9 cellular contexts compared by ENCODE assay signal in genomic region chr9:20508242-20508641, GRCh38.
DNase-seq lines count a peak whose midpoint lies in the region; ATAC-seq, FAIRE-seq and TF ChIP-seq lines count a peak whose summit lies in the region.
"Had no signal": no experiment of that assay in that cellular context is flagged by ENCODE, and none has a peak within 500 bp of the region (broad histone marks: within the 10 kb centered on the region; RNA-seq: fewer than 3 reads in every experiment).

No MANE protein-coding gene starts in this region.

- no peak for TF ChIP-seq EP300 in A549 (IDR thresholded peaks at IDR 0.05)

- no peaks in the 10 kb centered on the region for H3K27me3 Mint-ChIP-seq in activated CD4-positive, alpha-beta memory T cell treated with anti-CD3 and anti-CD28 coated beads, Interleukin-2, amount 10 ng/mL, durations not matched to agents 7 days and 5 days
- H3K27me3 Mint-ChIP-seq: IgD-negative memory B cell had no signal

- peaks cover 68% of the 10 kb centered on the region for H3K4me1 Mint-ChIP-seq in activated CD4-positive, alpha-beta memory T cell treated with anti-CD3 and anti-CD28 coated beads, Interleukin-2, amount 10 ng/mL, durations not matched to agents 7 days and 5 days

- H3K9me3 Mint-ChIP-seq in activated CD4-positive, alpha-beta memory T cell treated with anti-CD3 and anti-CD28 coated beads, Interleukin-2, amount 10 ng/mL, durations not matched to agents 7 days and 5 days, result peaks cover 2% of the 10 kb centered on the region

- peaks cover 40% of the 10 kb centered on the region for H3K4me1 ChIP-seq in A549
- peaks cover 51% of the 10 kb centered on the region for H3K4me1 ChIP-seq in vagina

- H3K36me3 Mint-ChIP-seq in activated CD4-positive, alpha-beta memory T cell treated with anti-CD3 and anti-CD28 coated beads, Interleukin-2, amount 10 ng/mL, durations not matched to agents 7 days and 5 days (ENCODE audit: low read depth), result peaks cover 26% of the 10 kb centered on the region
- H3K36me3 Mint-ChIP-seq: IgD-negative memory B cell had no signal

- no peak for TF ChIP-seq RAD21 in A549 (conservative IDR thresholded peaks at IDR 0.05 in 1 of 2, IDR thresholded peaks at IDR 0.05 in 1 of 2)

- no peak for TF ChIP-seq CTCF in A549 (IDR thresholded peaks at IDR 0.05)
- no peak for TF ChIP-seq CTCF in vagina (IDR thresholded peaks at IDR 0.05)

- intact Hi-C loops in vagina (cut with DNase I), result no loop called here

- H3K4me3 Mint-ChIP-seq in activated CD4-positive, alpha-beta memory T cell treated with anti-CD3 and anti-CD28 coated beads, Interleukin-2, amount 10 ng/mL, durations not matched to agents 7 days and 5 days, result no peak overlapping the region

- DNase-seq in A549 (ENCODE audit: low read depth in 1 of 2, low spot score in 1 of 2) (peak in 1 of 2 experiments; percentile 10), vagina (ENCODE audit: extremely low spot score in 2 of 2) (no peak), occipital lobe (lab: John Stamatoyannopoulos, UW) (no peak), DMS153 (lab: John Stamatoyannopoulos, UW) (no peak)
- DNase-seq in activated CD4-positive, alpha-beta memory T cell treated with anti-CD3 and anti-CD28 coated beads, Interleukin-2, amount 10 ng/mL, durations not matched to agents 7 days and 5 days, result peak; percentile 34

- H3K27ac ChIP-seq in A549 (no peak overlapping the region), vagina (no peak overlapping the region)

- H3K36me3 ChIP-seq in vagina, result no peaks in the 10 kb centered on the region

- no peaks in the 10 kb centered on the region for H3K9me3 ChIP-seq in A549
- no peaks in the 10 kb centered on the region for H3K9me3 ChIP-seq in vagina

- H3K4me2 ChIP-seq in A549, result peak overlapping the region; percentile 38

- no peak for FAIRE-seq in A549 (lab: Jason Lieb, UNC)

- H3K27me3 ChIP-seq in vagina, result no peaks in the 10 kb centered on the region

- ATAC-seq in A549 (peak in 1 of 2 experiments; percentile 40; a peak in 3 of 6 replicates), GM18868 (IDR thresholded peaks at IDR 0.05; ENCODE audit: unreplicated experiment) (peak; percentile 92), HG03064 (IDR thresholded peaks at IDR 0.05; ENCODE audit: low read depth, unreplicated experiment) (peak; percentile 72), HG02970 (IDR thresholded peaks at IDR 0.05; ENCODE audit: low FRiP score, unreplicated experiment) (no peak)

- CTCF ChIA-PET in A549 (lab: Yijun Ruan, JAX), result no interaction called here
- CTCF ChIA-PET in activated CD4-positive, alpha-beta memory T cell treated with anti-CD3 and anti-CD28 coated beads, Interleukin-2, amount 10 ng/mL, durations not matched to agents 7 days and 5 days (lab: Charles Lee), result no interaction called here

- POLR2A ChIA-PET in A549 (lab: Yijun Ruan, JAX), result no interaction called here
- POLR2A ChIA-PET in activated CD4-positive, alpha-beta memory T cell treated with anti-CD3 and anti-CD28 coated beads, Interleukin-2, amount 10 ng/mL, durations not matched to agents 7 days and 5 days (lab: Charles Lee), result no interaction called here

- TF ChIP-seq POLR2A in A549 (IDR thresholded peaks at IDR 0.05; ENCODE audit: low read length) (no peak), vagina (IDR thresholded peaks at IDR 0.05) (no peak)

- WGBS in A549 (ENCODE audit: missing lambda C conversion rate), result 58% methylated on average over 2 of the region's 2 CpGs

- H3K4me3 ChIP-seq in A549 (no peak overlapping the region), vagina (no peak overlapping the region)

- H3K27ac Mint-ChIP-seq in activated CD4-positive, alpha-beta memory T cell treated with anti-CD3 and anti-CD28 coated beads, Interleukin-2, amount 10 ng/mL, durations not matched to agents 7 days and 5 days, result peak overlapping the region; percentile 1
- H3K27ac Mint-ChIP-seq: IgD-negative memory B cell had no signal

TF ChIP-seq in A549, 52 proteins besides CTCF, POLR2A, EP300 and RAD21:
- peak; percentile 65 for TF ChIP-seq GATA3 (IDR thresholded peaks at IDR 0.05; ENCODE audit: borderline replicate concordance)
- no peak for TF ChIP-seq FOSL2 (IDR thresholded peaks at IDR 0.05)
- TF ChIP-seq FOSL2 (CRISPR knock-in tag; IDR thresholded peaks at IDR 0.05), result no peak
TF ChIP-seq in A549: peak in this region for 1.
